Comparison of ENCODE assay signal across 8 cellular contexts in genomic region chr9:83980395-83981125, GRCh38. TPM values are rescaled to one million over a fixed set of nuclear protein-coding genes. Genes with fewer than 3 reads are reported as not detected.
DNase-seq lines count a peak whose midpoint lies in the region; ATAC-seq and TF ChIP-seq lines count a peak whose summit lies in the region.

TSS of gene RMI1 (plus strand) at chr9:83980805. CDS start at chr9:84000987, 20,182 bp downstream.

- H3K4me1 ChIP-seq in PC-3 (ENCODE audit: insufficient read depth, low read length) (peaks cover 21% of the 10 kb centered on the region), mucosa of stomach (ENCODE audit: control insufficient read depth, insufficient read depth, low read length) (peaks cover 10% of the 10 kb centered on the region)

- POLR2A ChIA-PET in PC-3 (lab: Charles Lee; ENCODE audit: unreplicated experiment), result interaction anchor here (1.0 kb wide), 1 partner anchor 155 kb away, joined by 4 read pairs; no protein-coding TSS in a partner anchor

- TF ChIP-seq POLR2A in erythroblast (IDR thresholded peaks at IDR 0.05; ENCODE audit: low read length), result peak; percentile 99

- H3F3A ChIP-seq in PC-3 (ENCODE audit: low read length, unreplicated experiment), result no peaks in the 10 kb centered on the region

- intact Hi-C loops in PC-3 (cut with micrococcal nuclease), result loop anchor here (2.0 to 10.0 kb wide), 4 partner anchors 16 to 282 kb away; partner anchors contain the start of gene UBQLN1

- peak within 1 kb of the TSS; percentile 78 for H2AFZ ChIP-seq in PC-3 (ENCODE audit: low read length)

- peak; percentile 66 for ATAC-seq in GM21576 (IDR thresholded peaks at IDR 0.05; ENCODE audit: unreplicated experiment)
- ATAC-seq in PC-3, result peak; percentile 75

- CTCF ChIA-PET in PC-3 (lab: Charles Lee), result no interaction called here

- TF ChIP-seq CTCF in PC-3 (conservative IDR thresholded peaks at IDR 0.05; ENCODE audit: low read depth, low read length), result no peak; the same call in 1 of the 2 replicates

- peak within 1 kb of the TSS; percentile 75 for H3K4me2 ChIP-seq in PC-3 (ENCODE audit: low read length)

- H3K27ac ChIP-seq in PC-3 (ENCODE audit: low read length), result peak within 1 kb of the TSS; percentile 94

- no TSS peak for BruUV-seq in PC-3 (replicated peaks; lab: Mats Ljungman, UMichigan)

- peak; percentile 97 for DNase-seq in DMS153 treated with DMSO at 0.1 percent for 48 hours (lab: John Stamatoyannopoulos, UW; ENCODE audit: unreplicated experiment)
- DNase-seq in PC-3, result peak; percentile 95
- DNase-seq in activated T-cell treated with anti-CD3 and anti-CD28 coated beads, Interleukin-2, amount 50 U/mL, for 1 hour, result peak; percentile 98
- peak; percentile 99 for DNase-seq in erythroblast (lab: John Stamatoyannopoulos, UW)
- DNase-seq in stimulated activated CD8-positive, alpha-beta memory T cell treated with anti-CD3 and anti-CD28 coated beads, Interleukin-7, amount 100 ng/mL, for 1 hour (ENCODE audit: low read depth in 2 of 2), result peak; percentile 98 to 99

- H3K36me3 ChIP-seq in PC-3 (ENCODE audit: low read depth, low read length) (peaks cover 36% of the 10 kb centered on the region), mucosa of stomach (ENCODE audit: control insufficient read depth, insufficient read depth, low read length) (peaks cover under 1% of the 10 kb centered on the region)

- TF ChIP-seq RAD21 in Ishikawa (IDR thresholded peaks at IDR 0.05; ENCODE audit: low read depth), result no peak

- H3K9me3 ChIP-seq in PC-3 (ENCODE audit: low read length) (no peaks in the 10 kb centered on the region), mucosa of stomach (ENCODE audit: control insufficient read depth, low read length) (no peaks in the 10 kb centered on the region)

- peak within 1 kb of the TSS; percentile 100 for H3K9ac ChIP-seq in PC-3 (ENCODE audit: low read length)
- H3K9ac ChIP-seq in mucosa of stomach (ENCODE audit: low read length), result peak within 1 kb of the TSS; percentile 100

- H3K9me2 ChIP-seq in PC-3 (replicated peaks; ENCODE audit: low read length), result no peaks in the 10 kb centered on the region

- H3K4me3 ChIP-seq in PC-3 (ENCODE audit: low read length) (peak within 1 kb of the TSS; percentile 94), mucosa of stomach (ENCODE audit: low read length) (peak within 1 kb of the TSS; percentile 52)

- H4K20me1 ChIP-seq in PC-3 (ENCODE audit: low read length), result peaks cover 38% of the 10 kb centered on the region

- H3K27me3 ChIP-seq in PC-3 (ENCODE audit: low read length), result no peaks in the 10 kb centered on the region
- H3K27me3 ChIP-seq in mucosa of stomach (ENCODE audit: control insufficient read depth, insufficient read depth, low read length), result no peaks in the 10 kb centered on the region

- H3K79me2 ChIP-seq in PC-3 (ENCODE audit: low read length), result peaks cover 97% of the 10 kb centered on the region

- TF ChIP-seq EP300 in Ishikawa (IDR thresholded peaks at IDR 0.05; ENCODE audit: borderline replicate concordance), result peak; percentile 42; the same call in 1 of the 2 replicates

TF ChIP-seq in Ishikawa, 13 proteins besides CTCF, POLR2A, EP300 and RAD21:
- no peak; the same call in 1 of the 2 replicates for TF ChIP-seq FOXM1 (IDR thresholded peaks at IDR 0.05; ENCODE audit: borderline replicate concordance, low read depth)
- peak; percentile 91 for TF ChIP-seq YY1 (IDR thresholded peaks at IDR 0.05; ENCODE audit: low read depth)
- TF ChIP-seq ZBTB7A (IDR thresholded peaks at IDR 0.05; ENCODE audit: low read depth), result peak; percentile 88
- TF ChIP-seq, protein P1, sequence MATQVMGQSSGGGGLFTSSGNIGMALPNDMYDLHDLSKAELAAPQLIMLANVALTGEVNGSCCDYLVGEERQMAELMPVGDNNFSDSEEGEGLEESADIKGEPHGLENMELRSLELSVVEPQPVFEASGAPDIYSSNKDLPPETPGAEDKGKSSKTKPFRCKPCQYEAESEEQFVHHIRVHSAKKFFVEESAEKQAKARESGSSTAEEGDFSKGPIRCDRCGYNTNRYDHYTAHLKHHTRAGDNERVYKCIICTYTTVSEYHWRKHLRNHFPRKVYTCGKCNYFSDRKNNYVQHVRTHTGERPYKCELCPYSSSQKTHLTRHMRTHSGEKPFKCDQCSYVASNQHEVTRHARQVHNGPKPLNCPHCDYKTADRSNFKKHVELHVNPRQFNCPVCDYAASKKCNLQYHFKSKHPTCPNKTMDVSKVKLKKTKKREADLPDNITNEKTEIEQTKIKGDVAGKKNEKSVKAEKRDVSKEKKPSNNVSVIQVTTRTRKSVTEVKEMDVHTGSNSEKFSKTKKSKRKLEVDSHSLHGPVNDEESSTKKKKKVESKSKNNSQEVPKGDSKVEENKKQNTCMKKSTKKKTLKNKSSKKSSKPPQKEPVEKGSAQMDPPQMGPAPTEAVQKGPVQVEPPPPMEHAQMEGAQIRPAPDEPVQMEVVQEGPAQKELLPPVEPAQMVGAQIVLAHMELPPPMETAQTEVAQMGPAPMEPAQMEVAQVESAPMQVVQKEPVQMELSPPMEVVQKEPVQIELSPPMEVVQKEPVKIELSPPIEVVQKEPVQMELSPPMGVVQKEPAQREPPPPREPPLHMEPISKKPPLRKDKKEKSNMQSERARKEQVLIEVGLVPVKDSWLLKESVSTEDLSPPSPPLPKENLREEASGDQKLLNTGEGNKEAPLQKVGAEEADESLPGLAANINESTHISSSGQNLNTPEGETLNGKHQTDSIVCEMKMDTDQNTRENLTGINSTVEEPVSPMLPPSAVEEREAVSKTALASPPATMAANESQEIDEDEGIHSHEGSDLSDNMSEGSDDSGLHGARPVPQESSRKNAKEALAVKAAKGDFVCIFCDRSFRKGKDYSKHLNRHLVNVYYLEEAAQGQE (IDR thresholded peaks at IDR 0.05; ENCODE audit: low read depth), result no peak
- TF ChIP-seq NFIC (IDR thresholded peaks at IDR 0.05), result 0 out of 2 replicates have a peak, but pooled peaks have one; percentile 17
- peak; percentile 60; the same call in 1 of the 2 replicates for TF ChIP-seq TCF12 (IDR thresholded peaks at IDR 0.05; ENCODE audit: low read depth)
- TF ChIP-seq, protein P2, sequence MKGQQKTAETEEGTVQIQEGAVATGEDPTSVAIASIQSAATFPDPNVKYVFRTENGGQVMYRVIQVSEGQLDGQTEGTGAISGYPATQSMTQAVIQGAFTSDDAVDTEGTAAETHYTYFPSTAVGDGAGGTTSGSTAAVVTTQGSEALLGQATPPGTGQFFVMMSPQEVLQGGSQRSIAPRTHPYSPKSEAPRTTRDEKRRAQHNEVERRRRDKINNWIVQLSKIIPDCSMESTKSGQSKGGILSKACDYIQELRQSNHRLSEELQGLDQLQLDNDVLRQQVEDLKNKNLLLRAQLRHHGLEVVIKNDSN (IDR thresholded peaks at IDR 0.05), result no peak
- TF ChIP-seq EGR1 (IDR thresholded peaks at IDR 0.05), result peak; percentile 45; the same call in 1 of the 2 replicates
- 0 out of 2 replicates have a peak, but pooled peaks have one; percentile 1 for TF ChIP-seq TEAD4 (IDR thresholded peaks at IDR 0.05)
- TF ChIP-seq MAX (IDR thresholded peaks at IDR 0.05), result peak; percentile 89
- no peak for TF ChIP-seq CREB1 (IDR thresholded peaks at IDR 0.05; ENCODE audit: low read depth)
- peak; percentile 40; the same call in 1 of the 2 replicates for TF ChIP-seq CEBPB (IDR thresholded peaks at IDR 0.05)
- peak; percentile 87 for TF ChIP-seq TAF1 (IDR thresholded peaks at IDR 0.05; ENCODE audit: low read depth)

RNA-seq across cellular contexts. Expression of gene RMI1, which starts in this region (rescaled TPM):
- 5.0 and 6.2 TPM in 2 replicates for total RNA-seq in PC-3 (2014; rRNA removed)

Comparison
In these comparisons a context has a peak if more than half of its experiments do, and no peak if none do; other contexts are left out.
1. Peak in every context shown above with its lines: DNase-seq, ATAC-seq, H3K4me3 ChIP-seq and H3K27ac ChIP-seq.